In genomic region chr2:105777071-105777482, GRCh38 we compare ENCODE assay signal across 13 cellular contexts. TPM values are rescaled to one million over a fixed set of nuclear protein-coding genes. Genes with fewer than 3 reads are reported as not detected.
DNase-seq lines count a peak whose midpoint lies in the region; ATAC-seq and TF ChIP-seq lines count a peak whose summit lies in the region.
"Had no signal": no experiment of that assay in that cellular context is flagged by ENCODE, and none has a peak within 500 bp of the region (broad histone marks: within the 10 kb centered on the region; RNA-seq: fewer than 3 reads in every experiment).

No MANE protein-coding gene starts in this region.

- H3K36me3 Mint-ChIP-seq in T-helper 1 cell treated with Interleukin-12 subunit alpha and Interleukin-12 subunit beta and Interleukin-4 antibody, amounts not matched to agents 30 μg/mL and 1 μg/mL, for 36 hours (ENCODE audit: low read depth) = peaks cover 30% of the 10 kb centered on the region
- peaks cover 22% of the 10 kb centered on the region for H3K36me3 Mint-ChIP-seq in activated naive CD4-positive, alpha-beta T cell treated with anti-CD3 and anti-CD28 coated beads for 36 hours (ENCODE audit: low read depth)

- in situ Hi-C loops in gastrocnemius medialis (cut with MboI; ENCODE audit: low sequenced_read_pairs in 4 of 4) = no loop called here

- peaks cover 81% of the 10 kb centered on the region for H3K4me1 Mint-ChIP-seq in T-helper 1 cell treated with Interleukin-12 subunit alpha and Interleukin-12 subunit beta and Interleukin-4 antibody, amounts not matched to agents 30 μg/mL and 1 μg/mL, for 36 hours (ENCODE audit: low read depth)
- peaks cover 94% of the 10 kb centered on the region for H3K4me1 Mint-ChIP-seq in activated naive CD4-positive, alpha-beta T cell treated with anti-CD3 and anti-CD28 coated beads for 36 hours (ENCODE audit: low read depth)

- CTCF ChIA-PET in activated naive CD4-positive, alpha-beta T cell treated with anti-CD3 and anti-CD28 coated beads for 36 hours (lab: Charles Lee) = interaction anchor here (1.6 to 2.0 kb wide), 3 partner anchors 8 to 20 kb away, joined by 8 to 9 read pairs (median 8); no protein-coding TSS in a partner anchor

- no peaks in the 10 kb centered on the region for H3K9me3 Mint-ChIP-seq in T-helper 1 cell treated with Interleukin-12 subunit alpha and Interleukin-12 subunit beta and Interleukin-4 antibody, amounts not matched to agents 30 μg/mL and 1 μg/mL, for 36 hours
- H3K9me3 Mint-ChIP-seq in activated naive CD4-positive, alpha-beta T cell treated with anti-CD3 and anti-CD28 coated beads for 36 hours = no peaks in the 10 kb centered on the region

- no peaks in the 10 kb centered on the region for H3K9me3 ChIP-seq in gastrocnemius medialis
- H3K9me3 ChIP-seq: SJSA1 had no signal

- no peak for TF ChIP-seq CTCF in gastrocnemius medialis (IDR thresholded peaks at IDR 0.05 in 4 of 5, conservative IDR thresholded peaks at IDR 0.05 in 1 of 5)

- intact Hi-C loops in activated naive CD4-positive, alpha-beta T cell treated with anti-CD3 and anti-CD28 coated beads for 36 hours (cut with micrococcal nuclease) = no loop called here
- intact Hi-C loops in gastrocnemius medialis (cut with DNase I; ENCODE audit: low total_unique reads) = no loop called here

- no peaks in the 10 kb centered on the region for H3K27me3 Mint-ChIP-seq in T-helper 1 cell treated with Interleukin-12 subunit alpha and Interleukin-12 subunit beta and Interleukin-4 antibody, amounts not matched to agents 30 μg/mL and 1 μg/mL, for 36 hours (ENCODE audit: low read depth)
- H3K27me3 Mint-ChIP-seq in activated naive CD4-positive, alpha-beta T cell treated with anti-CD3 and anti-CD28 coated beads for 36 hours (ENCODE audit: low read depth) = no peaks in the 10 kb centered on the region

- H3K4me3 ChIP-seq in gastrocnemius medialis = peak overlapping the region in 1 of 4 donors; percentile 8
- H3K4me3 ChIP-seq: SJSA1 had no signal

- peak overlapping the region; percentile 80 for H3K27ac Mint-ChIP-seq in T-helper 1 cell treated with Interleukin-12 subunit alpha and Interleukin-12 subunit beta and Interleukin-4 antibody, amounts not matched to agents 30 μg/mL and 1 μg/mL, for 36 hours
- H3K27ac Mint-ChIP-seq in activated naive CD4-positive, alpha-beta T cell treated with anti-CD3 and anti-CD28 coated beads for 36 hours = peak overlapping the region; percentile 81

- ATAC-seq in HG02852 (IDR thresholded peaks at IDR 0.05; ENCODE audit: unreplicated experiment) = peak; percentile 32
- peak; percentile 34 to 64 for ATAC-seq in gastrocnemius medialis
- ATAC-seq in GM19397 (IDR thresholded peaks at IDR 0.05; ENCODE audit: unreplicated experiment) = no peak
- ATAC-seq: right cardiac atrium had no signal

- no peak for TF ChIP-seq POLR2A in gastrocnemius medialis (IDR thresholded peaks at IDR 0.05)

- H3K36me3 ChIP-seq in gastrocnemius medialis = no peaks in the 10 kb centered on the region
- H3K36me3 ChIP-seq: SJSA1 had no signal

- H3K4me1 ChIP-seq in gastrocnemius medialis = peaks cover 77 to 87% of the 10 kb centered on the region in 2 donors

- DNase-seq in T-helper 1 cell (no peak), gastrocnemius medialis (peak; percentile 46 to 55), NCI-H2227 treated with DMSO at 0.1 percent for 48 hours (lab: John Stamatoyannopoulos, UW) (no peak), NCI-H2227 (lab: John Stamatoyannopoulos, UW; ENCODE audit: unreplicated experiment) (no peak)
- no peak for DNase-seq in activated naive CD4-positive, alpha-beta T cell treated with anti-CD3 and anti-CD28 coated beads for 36 hours
- DNase-seq: KG1, mesenchymal stem cell, right cardiac atrium had no signal

- peak overlapping the region; percentile 12 for H3K4me3 Mint-ChIP-seq in T-helper 1 cell treated with Interleukin-12 subunit alpha and Interleukin-12 subunit beta and Interleukin-4 antibody, amounts not matched to agents 30 μg/mL and 1 μg/mL, for 36 hours
- peak overlapping the region; percentile 51 for H3K4me3 Mint-ChIP-seq in activated naive CD4-positive, alpha-beta T cell treated with anti-CD3 and anti-CD28 coated beads for 36 hours

- H3K27me3 ChIP-seq in gastrocnemius medialis = no peaks in the 10 kb centered on the region
- H3K27me3 ChIP-seq: SJSA1 had no signal

- peak overlapping the region; percentile 50 to 85 (median 60) for H3K27ac ChIP-seq in gastrocnemius medialis
- H3K27ac ChIP-seq: 22Rv1, SJSA1 had no signal

RNA-seq across cellular contexts. Expression of gene NCK2, which starts 32.4 kb away (rescaled TPM):
- total RNA-seq in activated naive CD4-positive, alpha-beta T cell treated with anti-CD3 and anti-CD28 coated beads for 36 hours = 100 to 1,000 TPM; 106 to 113 TPM
- 10 to 100 TPM; 46.7 to 86.1 (median 57.9) TPM for total RNA-seq in gastrocnemius medialis

Comparison
In these comparisons a context has a peak if more than half of its experiments do, and no peak if none do; other contexts are left out.
1. DNase-seq: peak in gastrocnemius medialis (2 of 2); none in T-helper 1 cell (0 of 5), activated naive CD4-positive, alpha-beta T cell treated with anti-CD3 and anti-CD28 coated beads for 36 hours (single experiment), NCI-H2227 treated with DMSO at 0.1 percent for 48 hours (single experiment) and NCI-H2227 (single experiment).